Comparison of ENCODE assay signal across 8 cellular contexts in the genomic region with DNA sequence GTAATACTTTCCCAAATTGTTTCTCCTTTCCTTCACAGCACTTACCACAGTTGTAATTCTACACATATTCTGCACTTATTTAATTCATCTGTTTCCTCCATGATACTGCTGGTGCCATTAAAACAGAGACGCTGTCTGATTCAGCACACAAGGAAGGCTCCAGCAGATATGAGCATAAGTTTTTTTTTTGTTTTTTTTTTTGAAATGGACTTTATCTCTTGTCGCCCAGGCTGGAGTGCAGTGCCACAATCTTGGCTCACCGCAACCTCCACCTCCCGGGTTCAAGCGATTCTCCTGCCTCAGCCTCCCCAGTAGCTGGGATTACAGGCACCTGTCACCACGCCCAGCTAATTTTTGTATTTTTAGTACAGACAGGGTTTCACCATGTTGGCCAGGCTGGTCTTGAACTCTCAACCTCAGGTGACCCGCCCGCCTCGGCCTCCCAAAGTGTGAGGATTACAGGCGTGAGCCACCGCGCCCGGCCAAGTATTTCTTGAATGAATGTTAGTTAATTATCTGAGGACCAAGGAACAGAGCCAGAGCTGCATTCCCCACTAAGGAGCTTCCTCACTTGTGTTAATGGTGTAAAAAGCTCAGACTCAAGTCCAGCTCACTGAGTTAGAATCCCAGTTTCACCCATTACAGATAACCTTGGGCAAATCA. TPM values are rescaled to one million over a fixed set of nuclear protein-coding genes. Genes with fewer than 3 reads are reported as not detected.
DNase-seq lines count a peak whose midpoint lies in the region; TF ChIP-seq lines count a peak whose summit lies in the region.
"Not testable (repeated sequence)": the region's sequence is repeated elsewhere in the genome, so short reads cannot be mapped to it uniquely, and the experiment has no call there.

No MANE protein-coding gene starts in this region.

- not testable (repeated sequence) for H3K9me3 ChIP-seq in GM23248 (ENCODE audit: low read depth); colonic mucosa; cardiac muscle cell (ENCODE audit: low read depth); mucosa of rectum (ENCODE audit: control insufficient read depth in 2 of 2, low read length in 2 of 2)

- H3K27me3 Mint-ChIP-seq in activated T-helper 1 cell treated with anti-CD3 and anti-CD28 coated beads, Interleukin-12 subunit alpha, Interleukin-12 subunit beta, Interleukin-2, Interleukin-4 antibody, amounts not matched to agents 30 ng/mL and 10 ng/mL and 1 ng/mL, durations not matched to agents 14 hours and 24 hours and 36 hours (ENCODE audit: insufficient read depth), result not testable (repeated sequence)

- intact Hi-C loops in activated T-helper 1 cell treated with anti-CD3 and anti-CD28 coated beads, Interleukin-12 subunit alpha, Interleukin-12 subunit beta, Interleukin-2, Interleukin-4 antibody, amounts not matched to agents 30 ng/mL and 10 ng/mL and 1 ng/mL, durations not matched to agents 14 hours and 24 hours and 36 hours (cut with micrococcal nuclease), result loop anchor here (1.0 to 10.0 kb wide), 7 partner anchors 87 to 1972 kb away; a partner anchor contains a TSS
- intact Hi-C loops in colonic mucosa (cut with DNase I), result not testable (repeated sequence)

- 85 to 86% methylated on average over 13 of the region's 13 CpGs for WGBS in GM23248 (ENCODE audit: low coverage in 1 of 2, low lambda C conversion rate in 2 of 2, missing lambda C conversion rate in 2 of 2), 2 experiments

- H4K20me1 ChIP-seq in GM23248 (ENCODE audit: insufficient read depth), result not testable (repeated sequence)

- TF ChIP-seq CTCF in 22Rv1 (IDR thresholded peaks at IDR 0.05); colonic mucosa (IDR thresholded peaks at IDR 0.05); cardiac muscle cell (IDR thresholded peaks at IDR 0.05; ENCODE audit: low read depth, low read length): not testable (repeated sequence)

- H3F3A ChIP-seq in GM23248 (ENCODE audit: insufficient read depth), result not testable (repeated sequence)

- H2AFZ ChIP-seq in GM23248, result peak overlapping the region; percentile 89

- H3K36me3 Mint-ChIP-seq in activated T-helper 1 cell treated with anti-CD3 and anti-CD28 coated beads, Interleukin-12 subunit alpha, Interleukin-12 subunit beta, Interleukin-2, Interleukin-4 antibody, amounts not matched to agents 30 ng/mL and 10 ng/mL and 1 ng/mL, durations not matched to agents 14 hours and 24 hours and 36 hours (ENCODE audit: low read depth), result peaks cover 20% of the 10 kb centered on the region

- not testable (repeated sequence) for H3K36me3 ChIP-seq in GM23248 (ENCODE audit: low read depth)
- H3K36me3 ChIP-seq in colonic mucosa, result peaks cover 16% of the 10 kb centered on the region
- H3K36me3 ChIP-seq in cardiac muscle cell, result peaks cover 29% of the 10 kb centered on the region
- H3K36me3 ChIP-seq in mucosa of rectum (ENCODE audit: control insufficient read depth in 2 of 2, insufficient read depth in 2 of 2, low read length in 2 of 2), result peaks cover 27 to 30% of the 10 kb centered on the region in 2 donors

- H3K9me3 Mint-ChIP-seq in activated T-helper 1 cell treated with anti-CD3 and anti-CD28 coated beads, Interleukin-12 subunit alpha, Interleukin-12 subunit beta, Interleukin-2, Interleukin-4 antibody, amounts not matched to agents 30 ng/mL and 10 ng/mL and 1 ng/mL, durations not matched to agents 14 hours and 24 hours and 36 hours, result not testable (repeated sequence)

- peak overlapping the region; percentile 98 for H3K27ac Mint-ChIP-seq in activated T-helper 1 cell treated with anti-CD3 and anti-CD28 coated beads, Interleukin-12 subunit alpha, Interleukin-12 subunit beta, Interleukin-2, Interleukin-4 antibody, amounts not matched to agents 30 ng/mL and 10 ng/mL and 1 ng/mL, durations not matched to agents 14 hours and 24 hours and 36 hours

- H3K4me3 Mint-ChIP-seq in activated T-helper 1 cell treated with anti-CD3 and anti-CD28 coated beads, Interleukin-12 subunit alpha, Interleukin-12 subunit beta, Interleukin-2, Interleukin-4 antibody, amounts not matched to agents 30 ng/mL and 10 ng/mL and 1 ng/mL, durations not matched to agents 14 hours and 24 hours and 36 hours, result peak overlapping the region; percentile 97

- peaks cover 80% of the 10 kb centered on the region for H3K79me2 ChIP-seq in GM23248 (ENCODE audit: insufficient read depth)

- H3K4me1 Mint-ChIP-seq in activated T-helper 1 cell treated with anti-CD3 and anti-CD28 coated beads, Interleukin-12 subunit alpha, Interleukin-12 subunit beta, Interleukin-2, Interleukin-4 antibody, amounts not matched to agents 30 ng/mL and 10 ng/mL and 1 ng/mL, durations not matched to agents 14 hours and 24 hours and 36 hours (ENCODE audit: low read depth), result peaks cover 31% of the 10 kb centered on the region

- H3K4me3 ChIP-seq in GM23248 (peak overlapping the region; percentile 93), colonic mucosa (peak overlapping the region; percentile 84), cardiac muscle cell (peak overlapping the region; percentile 95), mucosa of rectum (ENCODE audit: low read length in 2 of 2) (peak overlapping the region; percentile 100), skeletal muscle cell (ENCODE audit: low read depth, low read length) (peak overlapping the region; percentile 98)

- H3K27ac ChIP-seq in 22Rv1 (peak overlapping the region; percentile 88), GM23248 (peak overlapping the region; percentile 71; the same call in 1 of the 2 replicates), cardiac muscle cell (peak overlapping the region; percentile 89), mucosa of rectum (ENCODE audit: low read depth in 2 of 2, low read length in 2 of 2) (peak overlapping the region in 1 of 2 donors; percentile 94)
- H3K27ac ChIP-seq in colonic mucosa, result not testable (repeated sequence)

- H3K9me2 ChIP-seq in GM23248 (ENCODE audit: insufficient read depth), result not testable (repeated sequence)

- peak; percentile 20 for DNase-seq in GM23248
- peak; percentile 33 for DNase-seq in OCI-M1 (lab: John Stamatoyannopoulos, UW)
- not testable (repeated sequence) for DNase-seq in activated T-helper 1 cell treated with anti-CD3 and anti-CD28 coated beads, Interleukin-12 subunit alpha, Interleukin-12 subunit beta, Interleukin-2, Interleukin-4 antibody, amounts not matched to agents 30 ng/mL and 10 ng/mL and 1 ng/mL, durations not matched to agents 14 hours and 24 hours and 36 hours (ENCODE audit: low spot score); colonic mucosa; cardiac muscle cell (ENCODE audit: low read depth in 1 of 2, low spot score in 1 of 2); skeletal muscle cell (ENCODE audit: low read depth)

- in situ Hi-C loops in GM23248 (cut with MboI), result not testable (repeated sequence)

- peaks cover 20% of the 10 kb centered on the region for H3K4me1 ChIP-seq in GM23248 (ENCODE audit: insufficient read depth)
- H3K4me1 ChIP-seq in colonic mucosa, result peaks cover 18% of the 10 kb centered on the region
- H3K4me1 ChIP-seq in cardiac muscle cell (ENCODE audit: low read depth), result not testable (repeated sequence)
- H3K4me1 ChIP-seq in mucosa of rectum (ENCODE audit: control insufficient read depth in 2 of 2, insufficient read depth in 2 of 2, low read length in 2 of 2), result peaks cover 14 to 18% of the 10 kb centered on the region in 2 donors

- H3K4me2 ChIP-seq in GM23248 (ENCODE audit: unreplicated experiment), result peak overlapping the region; percentile 98

- not testable (repeated sequence) for H3K27me3 ChIP-seq in GM23248 (replicated peaks; ENCODE audit: insufficient read depth); colonic mucosa; cardiac muscle cell; mucosa of rectum (ENCODE audit: control insufficient read depth in 2 of 2, insufficient read depth in 2 of 2, low read length in 2 of 2)

- H3K9ac ChIP-seq in GM23248 (peak overlapping the region; percentile 93), colonic mucosa (ENCODE audit: low read depth in 2 of 2, low read length in 2 of 2) (peak overlapping the region; percentile 89 to 90), mucosa of rectum (ENCODE audit: low read depth in 1 of 2, low read length in 2 of 2) (peak overlapping the region; percentile 86 to 92)

RNA-seq across cellular contexts. Expression of a gene that starts 1.1 kb away (rescaled TPM):
- 13.7 and 14.7 TPM in 2 replicates for total RNA-seq in GM23248 (2014; rRNA removed; shearing (Covaris generic))
- polyA plus RNA-seq in GM23248 (2016; fragmentation: Nextera tagmentation; extraction: Ambion mirVana), result 17.0 and 18.7 TPM in 2 replicates
- 22.1 and 22.2 TPM in 2 replicates for total RNA-seq in activated T-helper 1 cell treated with anti-CD3 and anti-CD28 coated beads, Interleukin-12 subunit alpha, Interleukin-12 subunit beta, Interleukin-2, Interleukin-4 antibody, amounts not matched to agents 30 ng/mL and 10 ng/mL and 1 ng/mL, durations not matched to agents 14 hours and 24 hours and 36 hours
- 10 to 100 TPM; 16.0 to 19.6 TPM for total RNA-seq in colonic mucosa
- total RNA-seq in cardiac muscle cell, result 14.9 and 18.4 TPM in 2 replicates
- polyA plus RNA-seq in cardiac muscle cell, result 23.9 and 24.4 TPM in 2 replicates

RNA-seq across cellular contexts. Expression of a gene that starts 1.2 kb away (rescaled TPM):
- 10.0 and 12.0 TPM in 2 replicates for total RNA-seq in GM23248 (2014; rRNA removed; shearing (Covaris generic))
- polyA plus RNA-seq in GM23248 (2016; fragmentation: Nextera tagmentation; extraction: Ambion mirVana), result 7.4 and 7.6 TPM in 2 replicates
- total RNA-seq in activated T-helper 1 cell treated with anti-CD3 and anti-CD28 coated beads, Interleukin-12 subunit alpha, Interleukin-12 subunit beta, Interleukin-2, Interleukin-4 antibody, amounts not matched to agents 30 ng/mL and 10 ng/mL and 1 ng/mL, durations not matched to agents 14 hours and 24 hours and 36 hours, result 21.2 and 24.2 TPM in 2 replicates
- total RNA-seq in colonic mucosa, result 10 to 100 TPM; 37.0 to 42.6 TPM
- 32.8 and 46.8 TPM in 2 replicates for total RNA-seq in cardiac muscle cell
- polyA plus RNA-seq in cardiac muscle cell, result 33.6 and 49.6 TPM in 2 replicates
